ENCODE assay signal across 26 cellular contexts in genomic region chr9:11792870-11793269, GRCh38.
"Had no signal": no experiment of that assay in that cellular context is flagged by ENCODE, and none has a peak within 500 bp of the region (broad histone marks: within the 10 kb centered on the region; RNA-seq: fewer than 3 reads in every experiment).

No MANE protein-coding gene starts in this region.

- FAIRE-seq: islet of Langerhans, small intestine had no signal

- H3K36me3 ChIP-seq: left lung, lower lobe of right lung, pancreas, prostate gland, sigmoid colon, spleen, suprapubic skin, thoracic aorta, tibial artery, uterus had no signal

- ATAC-seq: left colon; left lung; lower lobe of right lung; naive thymus-derived CD8-positive, alpha-beta T cell; pancreas; right cardiac atrium; stimulated activated effector memory CD8-positive, alpha-beta T cell treated with anti-CD3 and anti-CD28 coated beads, Interleukin-12 subunit alpha, Interleukin-12 subunit beta, amount 100 ng/mL, for 72 hours had no signal

- H3K4me3 ChIP-seq: left lung, lower lobe of right lung, pancreas, prostate gland, sigmoid colon, spleen, suprapubic skin, thoracic aorta, tibial artery, uterus had no signal

- DNase-seq: hypothalamus; immature natural killer cell; kidney; left colon; left lung; lower lobe of right lung; mammary epithelial cell; mesenchymal stem cell; naive thymus-derived CD8-positive, alpha-beta T cell; nucleus accumbens; pancreas; posterior cingulate gyrus; retina; right cardiac atrium; sigmoid colon; small intestine; spleen; stimulated activated CD4-positive, alpha-beta T cell treated with anti-CD3 and anti-CD28 coated beads, Interleukin-4, amount 100 ng/mL, for 24 hours; stimulated activated naive CD4-positive, alpha-beta T cell; tibial artery; uterus had no signal

- H3K27ac ChIP-seq: left lung, lower lobe of right lung, pancreas, prostate gland, sigmoid colon, spleen, suprapubic skin, thoracic aorta, tibial artery, uterus had no signal

- H3K9me3 ChIP-seq: left lung, lower lobe of right lung, pancreas, prostate gland, suprapubic skin, thoracic aorta, tibial artery, uterus had no signal

- H3K4me1 ChIP-seq: left lung, lower lobe of right lung, pancreas, prostate gland, sigmoid colon, spleen, suprapubic skin, tibial artery, uterus had no signal

- H3K27me3 ChIP-seq: left lung, sigmoid colon, spleen, suprapubic skin, tibial artery, uterus had no signal
